Comparison of ENCODE assay signal across 24 cellular contexts in the genomic region with DNA sequence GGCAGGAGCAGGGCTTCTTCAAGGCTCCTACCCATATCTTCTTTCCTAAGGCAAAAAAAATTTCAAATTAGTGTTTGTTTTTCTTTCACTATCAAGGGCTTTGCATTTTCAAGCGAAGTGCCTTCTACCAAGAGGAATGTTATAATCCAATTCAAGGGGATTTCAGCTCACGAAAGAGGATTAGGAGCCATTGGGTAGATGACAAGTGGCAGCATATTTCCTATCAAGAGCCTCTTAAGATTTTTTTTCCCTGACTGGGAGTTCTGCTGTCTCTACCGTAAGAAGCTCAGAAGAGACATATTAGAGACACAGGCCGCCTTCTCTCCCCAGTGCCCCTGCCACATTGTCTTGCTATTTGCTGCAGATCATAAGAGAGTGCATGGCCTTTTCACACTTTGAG. TPM values are rescaled to one million over a fixed set of nuclear protein-coding genes. Genes with fewer than 3 reads are reported as not detected.
DNase-seq lines count a peak whose midpoint lies in the region; ATAC-seq and TF ChIP-seq lines count a peak whose summit lies in the region.
"Had no signal": no experiment of that assay in that cellular context is flagged by ENCODE, and none has a peak within 500 bp of the region (broad histone marks: within the 10 kb centered on the region; RNA-seq: fewer than 3 reads in every experiment).

No MANE protein-coding gene starts in this region.

- WGBS in neuronal stem cell (ENCODE audit: extremely low coverage in 2 of 2, insufficient read length in 2 of 2, insufficient replicate concordance in 1 of 2), 2 donors, result no CpG with 5 or more reads among the region's 4 CpGs
- WGBS in mammary epithelial cell (ENCODE audit: low coverage, missing lambda C conversion rate), result 93% methylated on average over 4 of the region's 4 CpGs

- H3K9ac ChIP-seq in neuronal stem cell (ENCODE audit: low read depth, low read length, poor library complexity) (no peak overlapping the region), mammary epithelial cell (ENCODE audit: insufficient read depth, low read length) (no peak overlapping the region)

- H2AFZ ChIP-seq in neuronal stem cell (ENCODE audit: low read length) (peak overlapping the region; percentile 23), mammary epithelial cell (ENCODE audit: low read depth, low read length) (no peak overlapping the region)

- no peak overlapping the region for H3K4me3 ChIP-seq in A673 (ENCODE audit: low read depth, low read length, poor library complexity, severe bottlenecking)
- no peak overlapping the region for H3K4me3 ChIP-seq in neuronal stem cell (ENCODE audit: low read length in 2 of 2)
- no peak overlapping the region for H3K4me3 ChIP-seq in mammary epithelial cell (replicated peaks in 1 of 3; ENCODE audit: insufficient read depth in 1 of 3, low read depth in 2 of 3, low read length in 3 of 3)
- H3K4me3 ChIP-seq: body of pancreas had no signal

- H2AK5ac ChIP-seq in neuronal stem cell (ENCODE audit: low read depth, low read length), result no peak overlapping the region

- in situ Hi-C loops in mammary epithelial cell (cut with MboI; ENCODE audit: low sequenced_read_pairs in 2 of 2), result no loop called here

- H3K4me2 ChIP-seq in neuronal stem cell (ENCODE audit: insufficient read depth, low read length, poor library complexity, severe bottlenecking), result no peak overlapping the region
- H3K4me2 ChIP-seq in mammary epithelial cell (ENCODE audit: insufficient read depth, low read depth, low read length), result no peak overlapping the region

- no peaks in the 10 kb centered on the region for H3K36me3 ChIP-seq in A673 (ENCODE audit: insufficient read depth, low read length, poor library complexity, severe bottlenecking)
- no peaks in the 10 kb centered on the region for H3K36me3 ChIP-seq in neuronal stem cell (replicated peaks in 1 of 2; ENCODE audit: control insufficient read depth in 2 of 2, insufficient read depth in 2 of 2, low read length in 2 of 2)
- H3K36me3 ChIP-seq in mammary epithelial cell (ENCODE audit: insufficient read depth, low read length), result no peaks in the 10 kb centered on the region

- H3K9me3 ChIP-seq in A673 (ENCODE audit: low read depth, low read length, poor library complexity, severe bottlenecking) (no peaks in the 10 kb centered on the region), neuronal stem cell (replicated peaks in 1 of 2; ENCODE audit: control insufficient read depth in 2 of 2, insufficient read depth in 1 of 2, low read depth in 1 of 2, low read length in 2 of 2) (no peaks in the 10 kb centered on the region), mammary epithelial cell (replicated peaks; ENCODE audit: insufficient read depth, low read length) (no peaks in the 10 kb centered on the region)
- H3K9me3 ChIP-seq: body of pancreas had no signal

- intact Hi-C loops in A673 (cut with micrococcal nuclease; ENCODE audit: unreplicated experiment), result no loop called here
- intact Hi-C loops in mammary epithelial cell (cut with micrococcal nuclease), result no loop called here

- H3K27me3 ChIP-seq in A673 (replicated peaks; ENCODE audit: insufficient read depth, low read depth, low read length, poor library complexity) (no peaks in the 10 kb centered on the region), neuronal stem cell (ENCODE audit: control insufficient read depth in 3 of 3, insufficient read depth in 3 of 3, low read depth in 1 of 3, low read length in 3 of 3) (no peaks in the 10 kb centered on the region), mammary epithelial cell (ENCODE audit: insufficient read depth, low read length) (no peaks in the 10 kb centered on the region)
- H3K27me3 ChIP-seq: body of pancreas had no signal

- peak overlapping the region in 4 of 5 experiments; percentile 18 to 87 (median 62) for H3K27ac Mint-ChIP-seq in brain
- H3K27ac Mint-ChIP-seq: activated CD4-positive, alpha-beta T cell treated with anti-CD3 and anti-CD28 coated beads, Interleukin-2, amount 10 ng/mL, durations not matched to agents 24 days and 14 days; activated CD8-positive, alpha-beta memory T cell treated with anti-CD3 and anti-CD28 coated beads, Interleukin-2, amount 10 ng/mL, durations not matched to agents 7 days and 5 days; activated T-cell treated with anti-CD3 and anti-CD28 coated beads, Interleukin-2, amount 50 U/mL, for 72 hours; CD4-positive, alpha-beta T cell; stimulated activated memory B cell treated with anti-CD40 and anti-IgM and Interleukin-4, amounts not matched to agents 10 μg/mL and 1 μg/mL and 100 μg/mL, for 72 hours had no signal

- DNase-seq in A673 (ENCODE audit: low spot score) (peak; percentile 73), NCI-H524 (lab: John Stamatoyannopoulos, UW) (peak; percentile 94 to 98), neuronal stem cell (ENCODE audit: low spot score) (no peak), mammary epithelial cell (no peak)
- DNase-seq in activated CD4-positive, CD25-positive, alpha-beta regulatory T cell (lab: John Stamatoyannopoulos, UW), result no peak
- no peak for DNase-seq in central memory CD4-positive, alpha-beta T cell
- DNase-seq: 8988T; activated CD4-positive, alpha-beta T cell treated with anti-CD3 and anti-CD28 coated beads, Interleukin-2, amount 10 ng/mL, durations not matched to agents 24 days and 14 days; activated CD8-positive, alpha-beta memory T cell treated with anti-CD3 and anti-CD28 coated beads, Interleukin-2, amount 10 ng/mL, durations not matched to agents 7 days and 5 days; activated naive CD4-positive, alpha-beta T cell; activated T-cell treated with anti-CD3 and anti-CD28 coated beads, Interleukin-2, amount 50 U/mL, for 72 hours; AML-193; body of pancreas; CD4-positive, alpha-beta T cell; GOT3; NCI-H187; NCI-H526 treated with DMSO at 0.1 percent for 48 hours; stimulated activated CD4-positive, alpha-beta T cell treated with anti-CD3 and anti-CD28 coated beads, Interleukin-4, amount 100 ng/mL, for 24 hours had no signal

- POLR2A ChIA-PET in A673 (lab: Charles Lee; ENCODE audit: low non-redundant PET), result no interaction called here

- no peak overlapping the region for H3K23ac ChIP-seq in neuronal stem cell (ENCODE audit: low read depth, low read length, poor library complexity)

- BruUV-seq in A673 (replicated peaks; lab: Mats Ljungman, UMichigan) (no TSS peak), mammary epithelial cell (replicated peaks; lab: Mats Ljungman, UMichigan) (no TSS peak)

- TF ChIP-seq CTCF in A673 (conservative IDR thresholded peaks at IDR 0.05; ENCODE audit: low read depth, low read length), result no peak
- TF ChIP-seq CTCF in brain (conservative IDR thresholded peaks at IDR 0.05), result no peak
- no peak for TF ChIP-seq CTCF in mammary epithelial cell (conservative IDR thresholded peaks at IDR 0.05 in 1 of 2, IDR thresholded peaks at IDR 0.05 in 1 of 2; ENCODE audit: extremely low read depth in 1 of 2, insufficient read depth in 1 of 2, low read depth in 1 of 2, low read length in 2 of 2)

- ATAC-seq in HG03442 (IDR thresholded peaks at IDR 0.05; ENCODE audit: unreplicated experiment), result no peak
- ATAC-seq: activated CD8-positive, alpha-beta memory T cell treated with anti-CD3 and anti-CD28 coated beads, Interleukin-2, amount 10 ng/mL, durations not matched to agents 7 days and 5 days; activated T-cell treated with anti-CD3 and anti-CD28 coated beads, Interleukin-2, amount 50 U/mL, for 72 hours; body of pancreas; HepG2; sciatic nerve; stimulated activated memory B cell treated with anti-CD40 and anti-IgM and Interleukin-4, amounts not matched to agents 10 μg/mL and 1 μg/mL and 100 μg/mL, for 72 hours had no signal

- H2BK12ac ChIP-seq in neuronal stem cell (ENCODE audit: low read length), result no peak overlapping the region

- dilution Hi-C loops in mammary epithelial cell (cut with HindIII; ENCODE audit: low sequenced_read_pairs), result loop anchor here (5.0 kb wide), 1 partner anchor 41 kb away; no protein-coding TSS in a partner anchor

- H3K18ac ChIP-seq in neuronal stem cell (ENCODE audit: low read length), result no peak overlapping the region

- H3K4me1 ChIP-seq in A673 (ENCODE audit: insufficient read depth, low read length, poor library complexity, severe bottlenecking) (peaks cover 12% of the 10 kb centered on the region), neuronal stem cell (ENCODE audit: control insufficient read depth in 2 of 2, insufficient read depth in 1 of 2, low read depth in 1 of 2, low read length in 2 of 2) (peaks cover 11 to 12% of the 10 kb centered on the region in 2 donors), mammary epithelial cell (ENCODE audit: insufficient read depth, low read length) (peaks cover 39% of the 10 kb centered on the region)
- H3K4me1 ChIP-seq: body of pancreas had no signal

- H3K9me3 Mint-ChIP-seq in brain, result peaks cover 0 to 3% (median 0%) of the 10 kb centered on the region in 5 experiments
- H3K9me3 Mint-ChIP-seq: CD4-positive, alpha-beta T cell had no signal

- no peak overlapping the region for H4K91ac ChIP-seq in neuronal stem cell (ENCODE audit: low read depth, low read length, poor library complexity)

- H4K8ac ChIP-seq in neuronal stem cell (ENCODE audit: low read depth, low read length), result no peak overlapping the region

- no peaks in the 10 kb centered on the region for H3K79me2 ChIP-seq in mammary epithelial cell (ENCODE audit: insufficient read depth, low read length)

- no peaks in the 10 kb centered on the region for H3K79me1 ChIP-seq in neuronal stem cell (ENCODE audit: low read depth, low read length)

- no peak overlapping the region for H2BK15ac ChIP-seq in neuronal stem cell (ENCODE audit: low read length)

- H3K14ac ChIP-seq in neuronal stem cell (ENCODE audit: low read length), result no peak overlapping the region

- no peak overlapping the region for H3K4ac ChIP-seq in neuronal stem cell (ENCODE audit: low read length)

- CTCF ChIA-PET in A673 (lab: Charles Lee), result no interaction called here
- CTCF ChIA-PET in mammary epithelial cell (lab: Charles Lee; ENCODE audit: low non-redundant PET), result no interaction called here

- H3K27ac ChIP-seq in A673 (ENCODE audit: low read depth, low read length, poor library complexity, severe bottlenecking) (no peak overlapping the region), neuronal stem cell (replicated peaks; ENCODE audit: low read length) (peak overlapping the region; percentile 24), mammary epithelial cell (ENCODE audit: insufficient read depth, low read depth, low read length) (no peak overlapping the region)
- H3K27ac ChIP-seq: body of pancreas, VCaP had no signal

- peaks cover 6% of the 10 kb centered on the region for H3K4me1 Mint-ChIP-seq in brain
- H3K4me1 Mint-ChIP-seq: activated CD4-positive, alpha-beta T cell treated with anti-CD3 and anti-CD28 coated beads, Interleukin-2, amount 10 ng/mL, durations not matched to agents 24 days and 14 days; stimulated activated memory B cell treated with anti-CD40 and anti-IgM and Interleukin-4, amounts not matched to agents 10 μg/mL and 1 μg/mL and 100 μg/mL, for 72 hours had no signal

- H3K27me3 Mint-ChIP-seq in brain, result peaks cover 5% of the 10 kb centered on the region
- H3K27me3 Mint-ChIP-seq: CD4-positive, alpha-beta T cell; stimulated activated memory B cell treated with anti-CD40 and anti-IgM and Interleukin-4, amounts not matched to agents 10 μg/mL and 1 μg/mL and 100 μg/mL, for 72 hours had no signal

- no peak overlapping the region for H2BK120ac ChIP-seq in neuronal stem cell (ENCODE audit: low read depth, low read length)

- no peaks in the 10 kb centered on the region for H4K20me1 ChIP-seq in mammary epithelial cell (ENCODE audit: insufficient read depth, low read length)

- H3K36me3 Mint-ChIP-seq in brain, result no peaks in the 10 kb centered on the region
- H3K36me3 Mint-ChIP-seq: stimulated activated memory B cell treated with anti-CD40 and anti-IgM and Interleukin-4, amounts not matched to agents 10 μg/mL and 1 μg/mL and 100 μg/mL, for 72 hours had no signal

- H3K4me3 Mint-ChIP-seq in brain, result no peak overlapping the region
- H3K4me3 Mint-ChIP-seq: activated CD4-positive, alpha-beta T cell treated with anti-CD3 and anti-CD28 coated beads, Interleukin-2, amount 10 ng/mL, durations not matched to agents 24 days and 14 days; activated CD8-positive, alpha-beta memory T cell treated with anti-CD3 and anti-CD28 coated beads, Interleukin-2, amount 10 ng/mL, durations not matched to agents 7 days and 5 days; activated T-cell treated with anti-CD3 and anti-CD28 coated beads, Interleukin-2, amount 50 U/mL, for 72 hours; CD4-positive, alpha-beta T cell; stimulated activated memory B cell treated with anti-CD40 and anti-IgM and Interleukin-4, amounts not matched to agents 10 μg/mL and 1 μg/mL and 100 μg/mL, for 72 hours had no signal

- no peak overlapping the region for H2BK5ac ChIP-seq in neuronal stem cell (ENCODE audit: low read length)

RNA-seq across cellular contexts. Expression of a gene that starts 55.9 kb away (rescaled TPM):
- total RNA-seq in A673 (2021) (3.2 and 3.6 TPM in 2 replicates), mammary epithelial cell (10 to 100 TPM; 20.8 to 21.2 TPM)
- polyA plus RNA-seq in brain (ENCODE audit: insufficient read depth, low read depth, low replicate concordance) (10.8 TPM), mammary epithelial cell (15.9 TPM)
- polyA plus RNA-seq in neuronal stem cell (2013, experiment 1 of 2), result 2.2 TPM
- 2.7 TPM for polyA plus RNA-seq in neuronal stem cell (2013, experiment 2 of 2)
- polyA minus RNA-seq in mammary epithelial cell, result 41.6 TPM

Comparison
In these comparisons a context has a peak if more than half of its experiments do, and no peak if none do; other contexts are left out.
1. DNase-seq: peak in A673 (single experiment) and NCI-H524 (2 of 2); none in neuronal stem cell (single experiment), activated CD4-positive, CD25-positive, alpha-beta regulatory T cell (0 of 4), mammary epithelial cell (single experiment) and central memory CD4-positive, alpha-beta T cell (single experiment).